In the genomic region with DNA sequence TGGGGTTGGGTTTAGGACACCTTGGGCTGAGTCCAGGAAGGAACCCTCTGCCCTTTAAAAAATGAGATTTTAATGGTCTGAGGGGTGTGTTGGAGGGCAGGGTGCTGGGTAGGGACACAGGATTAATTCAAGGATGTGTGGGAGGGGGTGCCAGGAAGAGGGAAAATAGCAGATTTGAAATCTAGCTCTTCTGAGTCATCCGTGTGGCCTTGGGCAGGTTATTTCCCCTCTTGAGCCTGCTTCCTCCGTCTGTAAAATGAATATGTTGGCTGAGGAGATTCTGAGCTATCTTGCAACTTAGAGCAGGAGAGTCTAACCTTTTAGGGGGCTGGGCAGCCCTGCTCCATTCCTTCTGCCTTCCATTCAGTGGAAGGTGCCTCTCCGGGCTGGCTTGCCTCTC, we compare ENCODE assay signal across 1 cellular context.
TF ChIP-seq lines count a peak whose summit lies in the region.

No MANE protein-coding gene starts in this region.

TF ChIP-seq in SK-N-SH, 30 proteins besides CTCF, POLR2A, EP300 and RAD21:
- TF ChIP-seq FOSL2 (IDR thresholded peaks at IDR 0.05; ENCODE audit: borderline replicate concordance, low read depth) = no peak
- no peak for TF ChIP-seq RFX5 (IDR thresholded peaks at IDR 0.05; ENCODE audit: low read length)
- TF ChIP-seq, protein P1, sequence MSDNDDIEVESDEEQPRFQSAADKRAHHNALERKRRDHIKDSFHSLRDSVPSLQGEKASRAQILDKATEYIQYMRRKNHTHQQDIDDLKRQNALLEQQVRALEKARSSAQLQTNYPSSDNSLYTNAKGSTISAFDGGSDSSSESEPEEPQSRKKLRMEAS (IDR thresholded peaks at IDR 0.05; ENCODE audit: low read depth) = no peak
- TF ChIP-seq ELF1 (IDR thresholded peaks at IDR 0.05) = no peak
- no peak for TF ChIP-seq RCOR1 (IDR thresholded peaks at IDR 0.05; ENCODE audit: low read length)
- TF ChIP-seq SIN3A (IDR thresholded peaks at IDR 0.05; ENCODE audit: borderline replicate concordance, low read depth, low read length) = no peak
- no peak for TF ChIP-seq POLR2AphosphoS5 (IDR thresholded peaks at IDR 0.05; ENCODE audit: low read depth, low read length)
- no peak for TF ChIP-seq TEAD4 (IDR thresholded peaks at IDR 0.05; ENCODE audit: borderline replicate concordance, insufficient read depth)
- TF ChIP-seq RXRA (IDR thresholded peaks at IDR 0.05; ENCODE audit: borderline replicate concordance, low read depth) = no peak
- TF ChIP-seq, protein P2, sequence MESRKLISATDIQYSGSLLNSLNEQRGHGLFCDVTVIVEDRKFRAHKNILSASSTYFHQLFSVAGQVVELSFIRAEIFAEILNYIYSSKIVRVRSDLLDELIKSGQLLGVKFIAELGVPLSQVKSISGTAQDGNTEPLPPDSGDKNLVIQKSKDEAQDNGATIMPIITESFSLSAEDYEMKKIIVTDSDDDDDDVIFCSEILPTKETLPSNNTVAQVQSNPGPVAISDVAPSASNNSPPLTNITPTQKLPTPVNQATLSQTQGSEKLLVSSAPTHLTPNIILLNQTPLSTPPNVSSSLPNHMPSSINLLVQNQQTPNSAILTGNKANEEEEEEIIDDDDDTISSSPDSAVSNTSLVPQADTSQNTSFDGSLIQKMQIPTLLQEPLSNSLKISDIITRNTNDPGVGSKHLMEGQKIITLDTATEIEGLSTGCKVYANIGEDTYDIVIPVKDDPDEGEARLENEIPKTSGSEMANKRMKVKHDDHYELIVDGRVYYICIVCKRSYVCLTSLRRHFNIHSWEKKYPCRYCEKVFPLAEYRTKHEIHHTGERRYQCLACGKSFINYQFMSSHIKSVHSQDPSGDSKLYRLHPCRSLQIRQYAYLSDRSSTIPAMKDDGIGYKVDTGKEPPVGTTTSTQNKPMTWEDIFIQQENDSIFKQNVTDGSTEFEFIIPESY (IDR thresholded peaks at IDR 0.05; ENCODE audit: borderline replicate concordance, low read depth) = no peak
- no peak for TF ChIP-seq JUND (IDR thresholded peaks at IDR 0.05)
- TF ChIP-seq FOXM1 (IDR thresholded peaks at IDR 0.05; ENCODE audit: low read depth) = no peak
- no peak for TF ChIP-seq NFIC (IDR thresholded peaks at IDR 0.05; ENCODE audit: borderline replicate concordance)
- no peak for TF ChIP-seq CHD2 (IDR thresholded peaks at IDR 0.05; ENCODE audit: low read length, partially characterized antibody)
- TF ChIP-seq YY1 (IDR thresholded peaks at IDR 0.05; ENCODE audit: low read depth) = no peak
- no peak for TF ChIP-seq NRF1 (IDR thresholded peaks at IDR 0.05; ENCODE audit: low read depth, low read length)
